9 cellular contexts compared by ENCODE assay signal in genomic region chr15:63050737-63051700, GRCh38. TPM values are rescaled to one million over a fixed set of nuclear protein-coding genes. Genes with fewer than 3 reads are reported as not detected.
DNase-seq lines count a peak whose midpoint lies in the region; ATAC-seq and TF ChIP-seq lines count a peak whose summit lies in the region.
"Had no signal": no experiment of that assay in that cellular context is flagged by ENCODE, and none has a peak within 500 bp of the region (broad histone marks: within the 10 kb centered on the region; RNA-seq: fewer than 3 reads in every experiment).

No MANE protein-coding gene starts in this region.

- peak; percentile 88 for DNase-seq in EH (ENCODE audit: low read depth)
- peak; percentile 97 for DNase-seq in NCI-H69 (lab: John Stamatoyannopoulos, UW)
- no peak for DNase-seq in epithelial cell of prostate (ENCODE audit: low read depth, low spot score)
- DNase-seq in prostate gland (ENCODE audit: low spot score): no peak
- no peak for DNase-seq in mesenteric fat pad (ENCODE audit: low spot score)
- no peak for DNase-seq in GM20000 (ENCODE audit: low spot score)
- no peak for DNase-seq in posterior vena cava (ENCODE audit: low spot score)
- DNase-seq: NCI-H2107 had no signal

- H3K27ac ChIP-seq in epithelial cell of prostate (peak overlapping the region; percentile 78), prostate gland (peak overlapping the region; percentile 91 to 95)

- peaks cover 53% of the 10 kb centered on the region for H3K4me1 ChIP-seq in prostate gland (replicated peaks)

- WGBS in prostate gland: 39% methylated on average over 5 of the region's 5 CpGs

- no peaks in the 10 kb centered on the region for H3K9me3 ChIP-seq in prostate gland

- no peaks in the 10 kb centered on the region for H3K27me3 ChIP-seq in prostate gland (replicated peaks; ENCODE audit: insufficient read depth)

- peak overlapping the region in 1 of 2 donors; percentile 86 for H3K4me3 ChIP-seq in prostate gland

- TF ChIP-seq POLR2A in prostate gland (IDR thresholded peaks at IDR 0.05): no peak

- no peak for ATAC-seq in GM18870 (IDR thresholded peaks at IDR 0.05; ENCODE audit: unreplicated experiment)

- TF ChIP-seq CTCF in prostate gland (IDR thresholded peaks at IDR 0.05) (no peak), GM20000 (IDR thresholded peaks at IDR 0.05; ENCODE audit: extremely low read depth, missing control alignments) (no peak)

- H3K36me3 ChIP-seq in prostate gland: no peaks in the 10 kb centered on the region

- intact Hi-C loops in prostate gland (cut with DNase I) (no loop called here), posterior vena cava (cut with DNase I) (no loop called here)

RNA-seq across cellular contexts. Expression of gene TPM1, which starts 8.5 kb away (rescaled TPM):
- total RNA-seq in prostate gland (100 to 1,000 TPM; 564 to 629 TPM), mesenteric fat pad (154 TPM), posterior vena cava (1,000 to 10,000 TPM; 1,343 to 1,694 TPM)

Comparison
In these comparisons a context has a peak if more than half of its experiments do, and no peak if none do; other contexts are left out.
1. DNase-seq: peak in EH (single experiment) and NCI-H69 (single experiment); none in epithelial cell of prostate (single experiment), prostate gland (single experiment), mesenteric fat pad (single experiment), GM20000 (single experiment) and posterior vena cava (single experiment).